9 cellular contexts compared by ENCODE assay signal in genomic region chr1:152870831-152871730, GRCh38. TPM values are rescaled to one million over a fixed set of nuclear protein-coding genes. Genes with fewer than 3 reads are reported as not detected.
DNase-seq lines count a peak whose midpoint lies in the region; ATAC-seq and TF ChIP-seq lines count a peak whose summit lies in the region.
"Had no signal": no experiment of that assay in that cellular context is flagged by ENCODE, and none has a peak within 500 bp of the region (broad histone marks: within the 10 kb centered on the region; RNA-seq: fewer than 3 reads in every experiment).

No MANE protein-coding gene starts in this region.

- peaks cover 4% of the 10 kb centered on the region; the same call in 1 of the 2 replicates for H4K20me1 ChIP-seq in DND-41 (ENCODE audit: insufficient read depth, low read length)

- intact Hi-C loops in ovary (cut with DNase I): loop anchor here in 1 of 4 donors (5.0 kb wide), 1 partner anchor 351 kb away; no protein-coding TSS in a partner anchor
- intact Hi-C loops in right cardiac atrium (cut with DNase I): loop anchor here in 2 of 4 donors (5.0 to 10.0 kb wide), 2 partner anchors 351 to 354 kb away; no protein-coding TSS in a partner anchor

- H3K4me2 ChIP-seq in DND-41 (ENCODE audit: insufficient read depth, low read length): no peak overlapping the region

- H3K4me3 ChIP-seq in DND-41 (ENCODE audit: low read depth in 1 of 2, low read length in 2 of 2) (no peak overlapping the region), ovary (no peak overlapping the region), right cardiac atrium (ENCODE audit: low read length) (no peak overlapping the region)

- no peak for TF ChIP-seq POLR2A in ovary (IDR thresholded peaks at IDR 0.05)

- peaks cover 16% of the 10 kb centered on the region for H3K27me3 ChIP-seq in DND-41 (ENCODE audit: insufficient read depth, low read length, poor library complexity)
- no peaks in the 10 kb centered on the region for H3K27me3 ChIP-seq in ovary
- no peaks in the 10 kb centered on the region for H3K27me3 ChIP-seq in right cardiac atrium (ENCODE audit: control insufficient read depth, insufficient read depth)

- no peaks in the 10 kb centered on the region for H3K9me3 ChIP-seq in DND-41 (ENCODE audit: insufficient read depth, low read length, severe bottlenecking)
- no peaks in the 10 kb centered on the region for H3K9me3 ChIP-seq in ovary
- H3K9me3 ChIP-seq in right cardiac atrium (ENCODE audit: control insufficient read depth, low read length): no peaks in the 10 kb centered on the region

- H2AFZ ChIP-seq in DND-41 (ENCODE audit: low read depth, low read length): no peak overlapping the region

- H3K4me1 ChIP-seq in DND-41 (ENCODE audit: insufficient read depth, low read length) (no peaks in the 10 kb centered on the region), ovary (ENCODE audit: insufficient read depth) (no peaks in the 10 kb centered on the region), right cardiac atrium (ENCODE audit: control insufficient read depth, insufficient read depth, low read length) (no peaks in the 10 kb centered on the region)

- no peak for TF ChIP-seq EP300 in ovary (IDR thresholded peaks at IDR 0.05)

- 60 to 74% (median 68%) methylated on average over 17 of the region's 17 CpGs for WGBS in ovary, 3 donors
- WGBS in right cardiac atrium: 44% methylated on average over 17 of the region's 17 CpGs

- DNase-seq in DND-41 (peak; percentile 12), HT-29 (ENCODE audit: low spot score) (peak; percentile 67), SW480 (ENCODE audit: low spot score) (peak; percentile 29), left kidney (ENCODE audit: low read depth, low spot score) (peak; percentile 69), NCI-H146 treated with DMSO at 0.1 percent for 48 hours (lab: John Stamatoyannopoulos, UW; ENCODE audit: unreplicated experiment) (no peak), ovary (no peak), right cardiac atrium (no peak)

- TF ChIP-seq CTCF in DND-41 (IDR thresholded peaks at IDR 0.05; ENCODE audit: borderline replicate concordance, extremely low read depth, low read length, poor library complexity, severe bottlenecking) (peak; percentile 54), ovary (IDR thresholded peaks at IDR 0.05) (no peak)

- H3K27ac ChIP-seq in DND-41 (ENCODE audit: low read length) (no peak overlapping the region), ovary (no peak overlapping the region), right cardiac atrium (ENCODE audit: low read length) (no peak overlapping the region)
- H3K27ac ChIP-seq: epithelial cell of prostate had no signal

- H3K79me2 ChIP-seq in DND-41 (ENCODE audit: insufficient read depth, low read length): no peaks in the 10 kb centered on the region

- no peak overlapping the region for H3K9ac ChIP-seq in DND-41 (ENCODE audit: low read depth, low read length)

- ATAC-seq in DND-41 (ENCODE audit: insufficient read depth, low read depth) (no peak), right cardiac atrium (no peak), HG03442 (IDR thresholded peaks at IDR 0.05; ENCODE audit: unreplicated experiment) (no peak)

- no peaks in the 10 kb centered on the region for H3K36me3 ChIP-seq in DND-41 (ENCODE audit: insufficient read depth, low read length)
- no peaks in the 10 kb centered on the region for H3K36me3 ChIP-seq in ovary

RNA-seq across cellular contexts. Expression of gene SMCP, which starts 7.0 kb away (rescaled TPM):
- not detected in 2 replicates for total RNA-seq in HT-29 (2014; rRNA removed; shearing (Covaris generic))
- total RNA-seq in ovary: under 1 TPM in 1 of 7 donors, not detected in 6; 0.35 TPM
- polyA plus RNA-seq in ovary: under 1 TPM in 1 of 2 donors, not detected in 1; 0.18 TPM
- not detected for total RNA-seq in right cardiac atrium
- not detected for polyA plus RNA-seq in right cardiac atrium

RNA-seq across cellular contexts. Expression of gene LCE7A, which starts 11.3 kb away (rescaled TPM):
- not detected in 2 replicates for total RNA-seq in HT-29 (2014; rRNA removed; shearing (Covaris generic))
- total RNA-seq in ovary (not detected), right cardiac atrium (not detected)
- polyA plus RNA-seq in ovary (not detected), right cardiac atrium (not detected)

RNA-seq across cellular contexts. Expression of gene LCE6A, which starts 28.4 kb away (rescaled TPM):
- total RNA-seq in HT-29 (2014; rRNA removed; shearing (Covaris generic)): not detected in 2 replicates
- not detected for total RNA-seq in ovary
- polyA plus RNA-seq in ovary: not detected
- total RNA-seq in right cardiac atrium: not detected
- polyA plus RNA-seq in right cardiac atrium: not detected

RNA-seq across cellular contexts. Expression of gene IVL, which starts 37.3 kb away (rescaled TPM):
- total RNA-seq in HT-29 (2014; rRNA removed; shearing (Covaris generic)): 2.0 and 2.2 TPM in 2 replicates
- not detected for total RNA-seq in ovary
- not detected for polyA plus RNA-seq in ovary
- total RNA-seq in right cardiac atrium: not detected
- not detected for polyA plus RNA-seq in right cardiac atrium

RNA-seq across cellular contexts. Expression of gene LCE1A, which starts 43.8 kb away (rescaled TPM):
- not detected in 2 replicates for total RNA-seq in HT-29 (2014; rRNA removed; shearing (Covaris generic))
- total RNA-seq in ovary (not detected), right cardiac atrium (not detected)
- polyA plus RNA-seq in ovary (not detected), right cardiac atrium (not detected)

Comparison
In these comparisons a context has a peak if more than half of its experiments do, and no peak if none do; other contexts are left out.
1. DNase-seq: peak in DND-41 (single experiment), HT-29 (single experiment), SW480 (single experiment) and left kidney (single experiment); none in NCI-H146 treated with DMSO at 0.1 percent for 48 hours (single experiment), ovary (0 of 5) and right cardiac atrium (0 of 3).